In genomic region chr19:13987101-13987890, GRCh38 we compare ENCODE assay signal across 9 cellular contexts. TPM values are rescaled to one million over a fixed set of nuclear protein-coding genes. Genes with fewer than 3 reads are reported as not detected.
DNase-seq lines count a peak whose midpoint lies in the region; ATAC-seq and TF ChIP-seq lines count a peak whose summit lies in the region.
"Had no signal": no experiment of that assay in that cellular context is flagged by ENCODE, and none has a peak within 500 bp of the region (broad histone marks: within the 10 kb centered on the region; RNA-seq: fewer than 3 reads in every experiment).

No MANE protein-coding gene starts in this region.

- peak overlapping the region; percentile 61 to 84 (median 71) for H3K4me3 Mint-ChIP-seq in naive thymus-derived CD8-positive, alpha-beta T cell

- peak overlapping the region; percentile 91 to 99 (median 96) for H3K27ac Mint-ChIP-seq in naive thymus-derived CD8-positive, alpha-beta T cell

- H3K27ac ChIP-seq in C4-2B: peak overlapping the region; percentile 89
- H3K27ac ChIP-seq in KOPT-K1 (ENCODE audit: low read depth, low read length, poor library complexity, severe bottlenecking): peak overlapping the region; percentile 98

- peaks cover 0 to 25% (median 8%) of the 10 kb centered on the region in 3 donors for H3K36me3 Mint-ChIP-seq in naive thymus-derived CD8-positive, alpha-beta T cell

- POLR2A ChIA-PET in naive thymus-derived CD8-positive, alpha-beta T cell (lab: Charles Lee): interaction anchor here (0.8 to 24.8 kb wide), 7 partner anchors 11 to 104 kb away, joined by 3 to 481 read pairs (median 49); partner anchors contain the start of genes DCAF15, IL27RA and RFX1

- DNase-seq in cerebellar cortex (ENCODE audit: low spot score): peak; percentile 44
- DNase-seq in naive thymus-derived CD8-positive, alpha-beta T cell: no peak
- no peak for DNase-seq in ACHN
- no peak for DNase-seq in SW480 (ENCODE audit: low spot score)

- H3K4me1 Mint-ChIP-seq in naive thymus-derived CD8-positive, alpha-beta T cell: peaks cover 35 to 87% (median 82%) of the 10 kb centered on the region in 4 donors

- H3K9me3 Mint-ChIP-seq in naive thymus-derived CD8-positive, alpha-beta T cell: no peaks in the 10 kb centered on the region

- ATAC-seq in naive thymus-derived CD8-positive, alpha-beta T cell: no peak
- ATAC-seq in GM21717 (IDR thresholded peaks at IDR 0.05; ENCODE audit: unreplicated experiment) (no peak), GM19395 (IDR thresholded peaks at IDR 0.05; ENCODE audit: unreplicated experiment) (no peak)

- H3K9me3 ChIP-seq in KOPT-K1 (ENCODE audit: insufficient read depth, low read length, poor library complexity, severe bottlenecking): no peaks in the 10 kb centered on the region

- no peak for TF ChIP-seq CTCF in C4-2B (conservative IDR thresholded peaks at IDR 0.05)

- peaks cover 13% of the 10 kb centered on the region; the same call in 1 of the 2 replicates for H3K36me3 ChIP-seq in KOPT-K1 (ENCODE audit: insufficient read depth, low read length)

- in situ Hi-C loops in ACHN (cut with HindIII; ENCODE audit: low pct_ligation_motif_present, low pct_unique_long_range_greater_than_20kb, low sequenced_read_pairs): no loop called here

- H3K27me3 Mint-ChIP-seq in naive thymus-derived CD8-positive, alpha-beta T cell: no peaks in the 10 kb centered on the region

RNA-seq across cellular contexts. Expression of gene RFX1, which starts 18.8 kb away (rescaled TPM):
- total RNA-seq in naive thymus-derived CD8-positive, alpha-beta T cell: 10 to 100 TPM; 17.1 to 18.8 TPM
- polyA plus RNA-seq in naive thymus-derived CD8-positive, alpha-beta T cell: 1 to 10 TPM in 2 of 3 donors, under 1 TPM in 1; 0.84 to 1.1 (median 1.0) TPM

RNA-seq across cellular contexts. Expression of gene DCAF15, which starts 35.0 kb away (rescaled TPM):
- 10 to 100 TPM; 93.5 to 93.6 TPM for total RNA-seq in naive thymus-derived CD8-positive, alpha-beta T cell
- polyA plus RNA-seq in naive thymus-derived CD8-positive, alpha-beta T cell: 1 to 10 TPM; 2.9 to 6.0 (median 3.4) TPM

RNA-seq across cellular contexts. Expression of gene RLN3, which starts 40.7 kb away (rescaled TPM):
- not detected for total RNA-seq in naive thymus-derived CD8-positive, alpha-beta T cell
- under 1 TPM in 1 of 3 donors, not detected in 2; 0.50 TPM for polyA plus RNA-seq in naive thymus-derived CD8-positive, alpha-beta T cell
- total RNA-seq: activated CD8-positive, alpha-beta memory T cell treated with anti-CD3 and anti-CD28 coated beads for 36 hours had no signal

RNA-seq across cellular contexts. Expression of gene IL27RA, which starts 44.3 kb away (rescaled TPM):
- total RNA-seq in naive thymus-derived CD8-positive, alpha-beta T cell: 10 to 100 TPM; 54.2 to 54.7 TPM
- 10 to 100 TPM; 54.5 to 91.2 (median 83.9) TPM for polyA plus RNA-seq in naive thymus-derived CD8-positive, alpha-beta T cell

RNA-seq across cellular contexts. Expression of gene PODNL1, which starts 49.1 kb away (rescaled TPM):
- total RNA-seq in naive thymus-derived CD8-positive, alpha-beta T cell: not detected
- not detected for polyA plus RNA-seq in naive thymus-derived CD8-positive, alpha-beta T cell
